ENCODE assay signal across 9 cellular contexts in genomic region chr15:64774556-64775523, GRCh38. TPM values are rescaled to one million over a fixed set of nuclear protein-coding genes. Genes with fewer than 3 reads are reported as not detected.
DNase-seq lines count a peak whose midpoint lies in the region; ATAC-seq and TF ChIP-seq lines count a peak whose summit lies in the region.
"Had no signal": no experiment of that assay in that cellular context is flagged by ENCODE, and none has a peak within 500 bp of the region (broad histone marks: within the 10 kb centered on the region; RNA-seq: fewer than 3 reads in every experiment).

No MANE protein-coding gene starts in this region.

- no peaks in the 10 kb centered on the region for H3K36me3 ChIP-seq in ES-I3 (ENCODE audit: insufficient read depth, low read length)
- H3K36me3 ChIP-seq in PC-3 (ENCODE audit: low read depth, low read length), result no peaks in the 10 kb centered on the region
- H3K36me3 ChIP-seq in ectodermal cell (ENCODE audit: control insufficient read depth, insufficient read depth, low read length), result no peaks in the 10 kb centered on the region

- no peak for TF ChIP-seq CTCF in PC-3 (conservative IDR thresholded peaks at IDR 0.05; ENCODE audit: low read depth, low read length)
- no peak for TF ChIP-seq CTCF in nephron (IDR thresholded peaks at IDR 0.05; ENCODE audit: unreplicated experiment in 3 of 3)

- no TSS peak for BruUV-seq in PC-3 (replicated peaks; lab: Mats Ljungman, UMichigan)

- H3K27me3 Mint-ChIP-seq in nephron (ENCODE audit: low read depth), result peaks cover 27% of the 10 kb centered on the region

- H3K9me3 Mint-ChIP-seq in nephron, result no peaks in the 10 kb centered on the region

- peak overlapping the region; percentile 53 for H3K4me3 ChIP-seq in PC-3 (ENCODE audit: low read length)
- H3K4me3 ChIP-seq in ectodermal cell (ENCODE audit: insufficient read depth, low read depth, low read length), result peak overlapping the region; percentile 63

- no peaks in the 10 kb centered on the region for H3K36me3 Mint-ChIP-seq in nephron (ENCODE audit: low read depth)

- H3K9me3 ChIP-seq in ES-I3 (ENCODE audit: control insufficient read depth, insufficient read depth, low read length), result no peaks in the 10 kb centered on the region
- no peaks in the 10 kb centered on the region for H3K9me3 ChIP-seq in PC-3 (ENCODE audit: low read length)
- H3K9me3 ChIP-seq in ectodermal cell (ENCODE audit: control insufficient read depth, low read length), result no peaks in the 10 kb centered on the region

- H3K27me3 ChIP-seq in PC-3 (ENCODE audit: low read length), result peaks cover 13% of the 10 kb centered on the region
- peaks cover 43% of the 10 kb centered on the region for H3K27me3 ChIP-seq in ectodermal cell (ENCODE audit: control insufficient read depth, insufficient read depth, low read length, poor library complexity, severe bottlenecking)

- H3K4me1 ChIP-seq in ES-I3 (ENCODE audit: insufficient read depth, low read length) (peaks cover 27% of the 10 kb centered on the region), PC-3 (ENCODE audit: insufficient read depth, low read length) (no peaks in the 10 kb centered on the region), ectodermal cell (ENCODE audit: control insufficient read depth, insufficient read depth, low read length) (peaks cover 10% of the 10 kb centered on the region)

- no peaks in the 10 kb centered on the region for H3F3A ChIP-seq in PC-3 (ENCODE audit: low read length, unreplicated experiment)

- peaks cover 10% of the 10 kb centered on the region for H3K4me1 Mint-ChIP-seq in nephron

- CTCF ChIA-PET in PC-3 (lab: Charles Lee), result no interaction called here

- no peaks in the 10 kb centered on the region for H3K79me2 ChIP-seq in PC-3 (ENCODE audit: low read length)

- peak overlapping the region in 2 of 3 experiments; percentile 51 to 82 for H3K27ac Mint-ChIP-seq in nephron

- WGBS in ectodermal cell, 2 experiments, result 0% methylated on average over 118 of the region's 118 CpGs

- H3K27ac ChIP-seq in PC-3 (ENCODE audit: low read length) (no peak overlapping the region), ectodermal cell (ENCODE audit: insufficient read depth, low read depth, low read length, poor library complexity, severe bottlenecking) (no peak overlapping the region)

- H3K9me2 ChIP-seq in PC-3 (replicated peaks; ENCODE audit: low read length), result no peaks in the 10 kb centered on the region

- DNase-seq in PC-3, result no peak
- DNase-seq in NCI-H1930 (lab: John Stamatoyannopoulos, UW), result no peak

- no peak overlapping the region for H2AFZ ChIP-seq in PC-3 (ENCODE audit: low read length)

- H3K4me3 Mint-ChIP-seq in nephron, result peak overlapping the region; percentile 76 to 85 (median 81)

- POLR2A ChIA-PET in PC-3 (lab: Charles Lee; ENCODE audit: unreplicated experiment), result no interaction called here

- ATAC-seq in PC-3 (peak; percentile 42), HG02763 (IDR thresholded peaks at IDR 0.05; ENCODE audit: unreplicated experiment) (no peak), HG02981 (IDR thresholded peaks at IDR 0.05; ENCODE audit: unreplicated experiment) (no peak), HG02973 (IDR thresholded peaks at IDR 0.05; ENCODE audit: unreplicated experiment) (no peak)

- H3K9ac ChIP-seq in ES-I3 (ENCODE audit: low read depth, low read length), result peak overlapping the region; percentile 95
- no peak overlapping the region for H3K9ac ChIP-seq in PC-3 (ENCODE audit: low read length)

- peak overlapping the region; percentile 67 for H3K4me2 ChIP-seq in PC-3 (ENCODE audit: low read length)

- intact Hi-C loops in PC-3 (cut with micrococcal nuclease), result no loop called here

- no peaks in the 10 kb centered on the region for H4K20me1 ChIP-seq in PC-3 (ENCODE audit: low read length)

RNA-seq across cellular contexts. Expression of gene RBPMS2, which starts 0.5 kb away (rescaled TPM):
- not detected in 2 replicates for total RNA-seq in PC-3 (2014; rRNA removed)
- 26.0 TPM for polyA plus RNA-seq in ectodermal cell (2013, experiment 1 of 4)
- 25.0 TPM for polyA plus RNA-seq in ectodermal cell (2013, experiment 2 of 4)
- 21.1 TPM for polyA plus RNA-seq in ectodermal cell (2013, experiment 3 of 4)
- polyA plus RNA-seq in ectodermal cell (2013, experiment 4 of 4), result 25.7 TPM
- total RNA-seq: T-helper 1 cell treated with Interleukin-12 subunit alpha and Interleukin-12 subunit beta and Interleukin-4 antibody, amounts not matched to agents 30 ng/mL and 1 ng/mL, for 36 hours had no signal

RNA-seq across cellular contexts. Expression of gene PIF1, which starts 50.6 kb away (rescaled TPM):
- total RNA-seq in PC-3 (2014; rRNA removed), result 43.5 and 45.3 TPM in 2 replicates
- polyA plus RNA-seq in ectodermal cell (2013, experiment 1 of 4), result 43.3 TPM
- polyA plus RNA-seq in ectodermal cell (2013, experiment 2 of 4), result 27.5 TPM
- 34.1 TPM for polyA plus RNA-seq in ectodermal cell (2013, experiment 3 of 4)
- polyA plus RNA-seq in ectodermal cell (2013, experiment 4 of 4), result 31.5 TPM
